In the genomic region with DNA sequence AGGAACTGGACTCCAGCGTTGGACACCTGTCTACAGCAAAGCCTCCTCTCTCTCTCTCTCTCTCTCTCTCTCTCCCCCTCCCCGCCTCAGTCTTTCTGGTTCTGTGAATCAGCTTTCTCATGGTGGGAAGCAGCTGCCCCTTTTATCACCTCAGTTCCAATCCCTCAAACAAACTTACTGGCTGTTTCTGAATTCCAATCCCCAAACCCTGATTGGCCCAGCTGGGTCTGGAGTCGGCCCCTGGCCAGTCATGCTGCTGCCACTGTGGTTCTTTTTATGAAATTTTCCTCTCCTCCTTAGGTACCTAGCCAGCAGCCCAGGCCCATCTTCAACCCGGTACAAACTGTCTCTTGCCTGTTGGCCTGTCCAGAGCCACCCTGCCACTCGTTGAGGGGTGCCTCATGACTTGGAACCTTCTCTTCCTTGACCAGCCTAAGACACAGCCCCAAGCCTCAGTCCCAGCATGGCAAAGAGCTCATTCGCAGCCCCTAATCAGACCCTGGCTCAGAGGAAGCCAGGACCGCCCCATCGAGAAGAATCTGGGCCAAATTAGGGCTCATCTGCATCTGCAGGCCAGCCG, we compare ENCODE assay signal across 1 cellular context.
TF ChIP-seq lines count a peak whose summit lies in the region.

No MANE protein-coding gene starts in this region.

TF ChIP-seq in H1, 55 proteins besides CTCF, POLR2A, EP300 and RAD21:
- TF ChIP-seq, protein P1, sequence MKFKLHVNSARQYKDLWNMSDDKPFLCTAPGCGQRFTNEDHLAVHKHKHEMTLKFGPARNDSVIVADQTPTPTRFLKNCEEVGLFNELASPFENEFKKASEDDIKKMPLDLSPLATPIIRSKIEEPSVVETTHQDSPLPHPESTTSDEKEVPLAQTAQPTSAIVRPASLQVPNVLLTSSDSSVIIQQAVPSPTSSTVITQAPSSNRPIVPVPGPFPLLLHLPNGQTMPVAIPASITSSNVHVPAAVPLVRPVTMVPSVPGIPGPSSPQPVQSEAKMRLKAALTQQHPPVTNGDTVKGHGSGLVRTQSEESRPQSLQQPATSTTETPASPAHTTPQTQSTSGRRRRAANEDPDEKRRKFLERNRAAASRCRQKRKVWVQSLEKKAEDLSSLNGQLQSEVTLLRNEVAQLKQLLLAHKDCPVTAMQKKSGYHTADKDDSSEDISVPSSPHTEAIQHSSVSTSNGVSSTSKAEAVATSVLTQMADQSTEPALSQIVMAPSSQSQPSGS (IDR thresholded peaks at IDR 0.05; ENCODE audit: low read length), result no peak
- no peak for TF ChIP-seq POLR2AphosphoS5 (IDR thresholded peaks at IDR 0.05; ENCODE audit: low read depth, low read length)
